1 cellular context compared by ENCODE assay signal in genomic region chr22:50562523-50563409, GRCh38.
TF ChIP-seq lines count a peak whose summit lies in the region.

A gene with protein sequence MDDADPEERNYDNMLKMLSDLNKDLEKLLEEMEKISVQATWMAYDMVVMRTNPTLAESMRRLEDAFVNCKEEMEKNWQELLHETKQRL (minus strand): TSS chr22:50562919. CDS start chr22:50556405, 6,514 bp downstream.

TF ChIP-seq in HepG2, 621 proteins besides CTCF, POLR2A, EP300 and RAD21 (continued from another document and continues in another):
- peak; percentile 19; the same call in 1 of the 2 replicates for TF ChIP-seq ZNF614 (CRISPR knock-in tag; IDR thresholded peaks at IDR 0.05; ENCODE audit: borderline replicate concordance)
- TF ChIP-seq CHCHD3 (CRISPR knock-in tag; IDR thresholded peaks at IDR 0.05): no peak
- TF ChIP-seq, protein P1, sequence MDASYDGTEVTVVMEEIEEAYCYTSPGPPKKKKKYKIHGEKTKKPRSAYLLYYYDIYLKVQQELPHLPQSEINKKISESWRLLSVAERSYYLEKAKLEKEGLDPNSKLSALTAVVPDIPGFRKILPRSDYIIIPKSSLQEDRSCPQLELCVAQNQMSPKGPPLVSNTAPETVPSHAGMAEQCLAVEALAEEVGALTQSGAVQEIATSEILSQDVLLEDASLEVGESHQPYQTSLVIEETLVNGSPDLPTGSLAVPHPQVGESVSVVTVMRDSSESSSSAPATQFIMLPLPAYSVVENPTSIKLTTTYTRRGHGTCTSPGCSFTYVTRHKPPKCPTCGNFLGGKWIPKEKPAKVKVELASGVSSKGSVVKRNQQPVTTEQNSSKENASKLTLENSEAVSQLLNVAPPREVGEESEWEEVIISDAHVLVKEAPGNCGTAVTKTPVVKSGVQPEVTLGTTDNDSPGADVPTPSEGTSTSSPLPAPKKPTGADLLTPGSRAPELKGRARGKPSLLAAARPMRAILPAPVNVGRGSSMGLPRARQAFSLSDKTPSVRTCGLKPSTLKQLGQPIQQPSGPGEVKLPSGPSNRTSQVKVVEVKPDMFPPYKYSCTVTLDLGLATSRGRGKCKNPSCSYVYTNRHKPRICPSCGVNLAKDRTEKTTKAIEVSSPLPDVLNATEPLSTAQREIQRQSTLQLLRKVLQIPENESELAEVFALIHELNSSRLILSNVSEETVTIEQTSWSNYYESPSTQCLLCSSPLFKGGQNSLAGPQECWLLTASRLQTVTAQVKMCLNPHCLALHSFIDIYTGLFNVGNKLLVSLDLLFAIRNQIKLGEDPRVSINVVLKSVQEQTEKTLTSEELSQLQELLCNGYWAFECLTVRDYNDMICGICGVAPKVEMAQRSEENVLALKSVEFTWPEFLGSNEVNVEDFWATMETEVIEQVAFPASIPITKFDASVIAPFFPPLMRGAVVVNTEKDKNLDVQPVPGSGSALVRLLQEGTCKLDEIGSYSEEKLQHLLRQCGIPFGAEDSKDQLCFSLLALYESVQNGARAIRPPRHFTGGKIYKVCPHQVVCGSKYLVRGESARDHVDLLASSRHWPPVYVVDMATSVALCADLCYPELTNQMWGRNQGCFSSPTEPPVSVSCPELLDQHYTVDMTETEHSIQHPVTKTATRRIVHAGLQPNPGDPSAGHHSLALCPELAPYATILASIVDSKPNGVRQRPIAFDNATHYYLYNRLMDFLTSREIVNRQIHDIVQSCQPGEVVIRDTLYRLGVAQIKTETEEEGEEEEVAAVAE (CRISPR knock-in tag; IDR thresholded peaks at IDR 0.05; ENCODE audit: borderline replicate concordance): no peak
- 0 out of 2 replicates have a peak, but pooled peaks have one; percentile 46 for TF ChIP-seq AHR (CRISPR knock-in tag; IDR thresholded peaks at IDR 0.05)
- no peak for TF ChIP-seq REXO4 (CRISPR knock-in tag; IDR thresholded peaks at IDR 0.05; ENCODE audit: borderline replicate concordance)
- TF ChIP-seq REST (IDR thresholded peaks at IDR 0.05; ENCODE audit: borderline replicate concordance in 1 of 2, low read depth in 1 of 2, low read length in 2 of 2): no peak
- TF ChIP-seq ZNF292 (CRISPR knock-in tag; IDR thresholded peaks at IDR 0.05; ENCODE audit: borderline replicate concordance, low read depth): no peak; the same call in 1 of the 2 replicates
- TF ChIP-seq, protein P2, sequence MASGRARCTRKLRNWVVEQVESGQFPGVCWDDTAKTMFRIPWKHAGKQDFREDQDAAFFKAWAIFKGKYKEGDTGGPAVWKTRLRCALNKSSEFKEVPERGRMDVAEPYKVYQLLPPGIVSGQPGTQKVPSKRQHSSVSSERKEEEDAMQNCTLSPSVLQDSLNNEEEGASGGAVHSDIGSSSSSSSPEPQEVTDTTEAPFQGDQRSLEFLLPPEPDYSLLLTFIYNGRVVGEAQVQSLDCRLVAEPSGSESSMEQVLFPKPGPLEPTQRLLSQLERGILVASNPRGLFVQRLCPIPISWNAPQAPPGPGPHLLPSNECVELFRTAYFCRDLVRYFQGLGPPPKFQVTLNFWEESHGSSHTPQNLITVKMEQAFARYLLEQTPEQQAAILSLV (CRISPR knock-in tag; IDR thresholded peaks at IDR 0.05; ENCODE audit: borderline replicate concordance): peak; percentile 38; the same call in 1 of the 2 replicates
- 0 out of 2 replicates have a peak, but pooled peaks have one; percentile 6 for TF ChIP-seq NFKB2 (CRISPR knock-in tag; IDR thresholded peaks at IDR 0.05; ENCODE audit: borderline replicate concordance)
- peak; percentile 93 for TF ChIP-seq ETV5 (CRISPR knock-in tag; IDR thresholded peaks at IDR 0.05; ENCODE audit: borderline replicate concordance)
- TF ChIP-seq SP4 (CRISPR knock-in tag; IDR thresholded peaks at IDR 0.05): peak; percentile 95
- TF ChIP-seq, protein P3, sequence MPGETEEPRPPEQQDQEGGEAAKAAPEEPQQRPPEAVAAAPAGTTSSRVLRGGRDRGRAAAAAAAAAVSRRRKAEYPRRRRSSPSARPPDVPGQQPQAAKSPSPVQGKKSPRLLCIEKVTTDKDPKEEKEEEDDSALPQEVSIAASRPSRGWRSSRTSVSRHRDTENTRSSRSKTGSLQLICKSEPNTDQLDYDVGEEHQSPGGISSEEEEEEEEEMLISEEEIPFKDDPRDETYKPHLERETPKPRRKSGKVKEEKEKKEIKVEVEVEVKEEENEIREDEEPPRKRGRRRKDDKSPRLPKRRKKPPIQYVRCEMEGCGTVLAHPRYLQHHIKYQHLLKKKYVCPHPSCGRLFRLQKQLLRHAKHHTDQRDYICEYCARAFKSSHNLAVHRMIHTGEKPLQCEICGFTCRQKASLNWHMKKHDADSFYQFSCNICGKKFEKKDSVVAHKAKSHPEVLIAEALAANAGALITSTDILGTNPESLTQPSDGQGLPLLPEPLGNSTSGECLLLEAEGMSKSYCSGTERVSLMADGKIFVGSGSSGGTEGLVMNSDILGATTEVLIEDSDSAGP (CRISPR knock-in tag; IDR thresholded peaks at IDR 0.05; ENCODE audit: borderline replicate concordance): peak; percentile 70; the same call in 1 of the 2 replicates
- no peak for TF ChIP-seq PHF21A (CRISPR knock-in tag; IDR thresholded peaks at IDR 0.05)
- TF ChIP-seq HOXA5 (CRISPR knock-in tag; IDR thresholded peaks at IDR 0.05): 0 out of 2 replicates have a peak, but pooled peaks have one; percentile 1
- no peak for TF ChIP-seq TAF15 (IDR thresholded peaks at IDR 0.05; ENCODE audit: low read depth, low read length, poor library complexity, severe bottlenecking)
- no peak for TF ChIP-seq MED13 (CRISPR knock-in tag; IDR thresholded peaks at IDR 0.05)
- TF ChIP-seq, protein P4, sequence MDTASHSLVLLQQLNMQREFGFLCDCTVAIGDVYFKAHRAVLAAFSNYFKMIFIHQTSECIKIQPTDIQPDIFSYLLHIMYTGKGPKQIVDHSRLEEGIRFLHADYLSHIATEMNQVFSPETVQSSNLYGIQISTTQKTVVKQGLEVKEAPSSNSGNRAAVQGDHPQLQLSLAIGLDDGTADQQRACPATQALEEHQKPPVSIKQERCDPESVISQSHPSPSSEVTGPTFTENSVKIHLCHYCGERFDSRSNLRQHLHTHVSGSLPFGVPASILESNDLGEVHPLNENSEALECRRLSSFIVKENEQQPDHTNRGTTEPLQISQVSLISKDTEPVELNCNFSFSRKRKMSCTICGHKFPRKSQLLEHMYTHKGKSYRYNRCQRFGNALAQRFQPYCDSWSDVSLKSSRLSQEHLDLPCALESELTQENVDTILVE (CRISPR knock-in tag; IDR thresholded peaks at IDR 0.05): peak; percentile 43; the same call in 1 of the 2 replicates
- no peak for TF ChIP-seq SKI (IDR thresholded peaks at IDR 0.05; ENCODE audit: partially characterized antibody)
- TF ChIP-seq, protein P5, sequence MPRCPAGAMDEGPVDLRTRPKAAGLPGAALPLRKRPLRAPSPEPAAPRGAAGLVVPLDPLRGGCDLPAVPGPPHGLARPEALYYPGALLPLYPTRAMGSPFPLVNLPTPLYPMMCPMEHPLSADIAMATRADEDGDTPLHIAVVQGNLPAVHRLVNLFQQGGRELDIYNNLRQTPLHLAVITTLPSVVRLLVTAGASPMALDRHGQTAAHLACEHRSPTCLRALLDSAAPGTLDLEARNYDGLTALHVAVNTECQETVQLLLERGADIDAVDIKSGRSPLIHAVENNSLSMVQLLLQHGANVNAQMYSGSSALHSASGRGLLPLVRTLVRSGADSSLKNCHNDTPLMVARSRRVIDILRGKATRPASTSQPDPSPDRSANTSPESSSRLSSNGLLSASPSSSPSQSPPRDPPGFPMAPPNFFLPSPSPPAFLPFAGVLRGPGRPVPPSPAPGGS (CRISPR knock-in tag; IDR thresholded peaks at IDR 0.05): no peak; the same call in 1 of the 2 replicates
- no peak for TF ChIP-seq POLR2AphosphoS2 (IDR thresholded peaks at IDR 0.05; ENCODE audit: low read depth, low read length)
- TF ChIP-seq BRCA1 (CRISPR knock-in tag; IDR thresholded peaks at IDR 0.05): no peak
- no peak for TF ChIP-seq PLSCR1 (CRISPR knock-in tag; IDR thresholded peaks at IDR 0.05; ENCODE audit: borderline replicate concordance)
- peak; percentile 48 for TF ChIP-seq PHF5A (CRISPR knock-in tag; IDR thresholded peaks at IDR 0.05; ENCODE audit: low read depth, unreplicated experiment)
- no peak for TF ChIP-seq ZNF251 (CRISPR knock-in tag; IDR thresholded peaks at IDR 0.05)
- TF ChIP-seq ZNF335 (CRISPR knock-in tag; IDR thresholded peaks at IDR 0.05): no peak
- 0 out of 2 replicates have a peak, but pooled peaks have one; percentile 49 for TF ChIP-seq ZNF607 (CRISPR knock-in tag; IDR thresholded peaks at IDR 0.05; ENCODE audit: borderline replicate concordance)
- peak; percentile 82 for TF ChIP-seq KDM2A (CRISPR knock-in tag; IDR thresholded peaks at IDR 0.05; ENCODE audit: borderline replicate concordance, low read depth)
- 0 out of 2 replicates have a peak, but pooled peaks have one; percentile 50 for TF ChIP-seq ZNF510 (CRISPR knock-in tag; IDR thresholded peaks at IDR 0.05; ENCODE audit: low read depth)
- peak; percentile 64; the same call in 1 of the 2 replicates for TF ChIP-seq ELK4 (CRISPR knock-in tag; IDR thresholded peaks at IDR 0.05; ENCODE audit: borderline replicate concordance)
- TF ChIP-seq ZNF331 (CRISPR knock-in tag; IDR thresholded peaks at IDR 0.05): peak; percentile 40; the same call in 1 of the 2 replicates
- TF ChIP-seq ZNF350 (CRISPR knock-in tag; IDR thresholded peaks at IDR 0.05; ENCODE audit: borderline replicate concordance, low read depth): peak; percentile 43; the same call in 1 of the 2 replicates
- peak; percentile 84; the same call in 1 of the 2 replicates for TF ChIP-seq ARID4A (CRISPR knock-in tag; IDR thresholded peaks at IDR 0.05; ENCODE audit: borderline replicate concordance)
- no peak for TF ChIP-seq RFX5 (IDR thresholded peaks at IDR 0.05; ENCODE audit: low read depth, low read length)
- TF ChIP-seq ZNF382 (CRISPR knock-in tag; IDR thresholded peaks at IDR 0.05; ENCODE audit: borderline replicate concordance): no peak
- TF ChIP-seq HNRNPLL (IDR thresholded peaks at IDR 0.05; ENCODE audit: low read depth, low read length, poor library complexity, severe bottlenecking): peak; percentile 65
- peak; percentile 66; the same call in 1 of the 2 replicates for TF ChIP-seq ZNF788 (CRISPR knock-in tag; IDR thresholded peaks at IDR 0.05; ENCODE audit: borderline replicate concordance)
- peak; percentile 78; the same call in 1 of the 2 replicates for TF ChIP-seq MTA1 (CRISPR knock-in tag; IDR thresholded peaks at IDR 0.05; ENCODE audit: borderline replicate concordance)
- no peak for TF ChIP-seq XBP1 (CRISPR knock-in tag; IDR thresholded peaks at IDR 0.05)
- peak; percentile 44; the same call in 1 of the 2 replicates for TF ChIP-seq TSC22D2 (CRISPR knock-in tag; IDR thresholded peaks at IDR 0.05; ENCODE audit: borderline replicate concordance)
- TF ChIP-seq PAF1 (CRISPR knock-in tag; IDR thresholded peaks at IDR 0.05): no peak
